1 cellular context compared by ENCODE assay signal in the genomic region with DNA sequence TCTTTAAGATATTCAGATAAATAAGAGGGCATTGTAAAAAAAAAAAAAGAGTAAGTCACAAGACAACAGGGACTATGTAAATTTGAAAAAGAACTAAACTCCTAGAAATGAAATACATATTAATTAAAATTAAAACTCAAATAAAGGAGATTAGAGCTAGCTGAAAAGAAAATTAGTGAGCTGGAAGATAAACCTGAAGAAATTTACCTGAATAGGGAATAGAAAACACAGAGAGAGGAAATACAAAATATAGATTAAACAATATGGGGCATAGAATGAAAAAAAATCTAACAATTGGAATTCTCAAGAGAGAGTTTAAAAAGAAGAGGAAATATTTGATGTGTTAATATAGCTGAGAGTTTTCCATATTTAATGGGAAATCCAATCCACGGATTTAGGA.
TF ChIP-seq lines count a peak whose summit lies in the region.

No MANE protein-coding gene starts in this region.

TF ChIP-seq in SK-N-SH, 30 proteins besides CTCF, POLR2A, EP300 and RAD21 (continued from another document):
- TF ChIP-seq REST (IDR thresholded peaks at IDR 0.05; ENCODE audit: low read depth, low read length) (no peak), JUND (IDR thresholded peaks at IDR 0.05) (no peak)
